In genomic region chr1:206503591-206504362, GRCh38 we compare ENCODE assay signal across 8 cellular contexts. TPM values are rescaled to one million over a fixed set of nuclear protein-coding genes. Genes with fewer than 3 reads are reported as not detected.
DNase-seq lines count a peak whose midpoint lies in the region; ATAC-seq and TF ChIP-seq lines count a peak whose summit lies in the region.

No MANE protein-coding gene starts in this region.

- peaks cover 15% of the 10 kb centered on the region for H3K4me1 ChIP-seq in psoas muscle

- no peak for TF ChIP-seq CTCF in psoas muscle (IDR thresholded peaks at IDR 0.05)

- DNase-seq in Right ventricle myocardium inferior (ENCODE audit: missing footprints) (no peak), cardiac septum (ENCODE audit: low spot score) (no peak), dedifferentiated amniotic fluid mesenchymal stem cell (ENCODE audit: extremely low spot score) (peak; percentile 81), psoas muscle (peak; percentile 64 to 76), mesenteric fat pad (ENCODE audit: low spot score) (no peak)

- intact Hi-C loops in Right ventricle myocardium inferior (cut with DNase I): no loop called here
- intact Hi-C loops in cardiac septum (cut with DNase I): loop anchor here (10.0 kb wide), 1 partner anchor 551 kb away; the partner anchor contains the start of genes PFKFB2 and YOD1
- intact Hi-C loops in psoas muscle (cut with DNase I): no loop called here

- ATAC-seq in Right ventricle myocardium inferior (peak; percentile 33), HG03064 (IDR thresholded peaks at IDR 0.05; ENCODE audit: low read depth, unreplicated experiment) (peak; percentile 53), SK-N-SH treated with all-trans-retinoic acid at 6 μM for 48 hours (peak; percentile 75), psoas muscle (peak; percentile 80 to 84 (median 82)), HG02970 (IDR thresholded peaks at IDR 0.05; ENCODE audit: low FRiP score, unreplicated experiment) (no peak)

- no peaks in the 10 kb centered on the region for H3K9me3 ChIP-seq in psoas muscle

- H3K27me3 ChIP-seq in psoas muscle (ENCODE audit: insufficient read depth in 3 of 3, low read length in 2 of 3): peaks cover 0 to 20% (median 9%) of the 10 kb centered on the region in 3 donors

- 41 to 54% (median 46%) methylated on average over 8 of the region's 8 CpGs for WGBS in psoas muscle, 3 donors

- H3K27ac ChIP-seq in psoas muscle: peak overlapping the region; percentile 74

- H3K36me3 ChIP-seq in psoas muscle (ENCODE audit: insufficient read depth in 1 of 2, low read depth in 1 of 2): no peaks in the 10 kb centered on the region

- H3K4me3 ChIP-seq in psoas muscle: no peak overlapping the region

TF ChIP-seq in SK-N-SH treated with all-trans-retinoic acid at 6 μM for 48 hours, 23 proteins besides CTCF, POLR2A, EP300 and RAD21:
- no peak for TF ChIP-seq ZFP3 (CRISPR knock-in tag; IDR thresholded peaks at IDR 0.05)
- peak; percentile 96; the same call in 1 of the 2 replicates for TF ChIP-seq ZNF70 (CRISPR knock-in tag; IDR thresholded peaks at IDR 0.05)

RNA-seq across cellular contexts. Expression of gene RASSF5, which starts 3.6 kb away (rescaled TPM):
- 5.3 TPM for total RNA-seq in Right ventricle myocardium inferior
- 15.5 TPM for total RNA-seq in cardiac septum
- 10 to 100 TPM in 1 of 4 donors, 1 to 10 TPM in 3; 1.5 to 14.6 (median 5.1) TPM for total RNA-seq in psoas muscle
- 1 to 10 TPM; 1.1 to 2.8 (median 1.5) TPM for polyA plus RNA-seq in psoas muscle
- 11.4 TPM for total RNA-seq in mesenteric fat pad

RNA-seq across cellular contexts. Expression of gene IKBKE, which starts 33.5 kb away (rescaled TPM):
- 0.62 TPM for total RNA-seq in Right ventricle myocardium inferior
- total RNA-seq in cardiac septum: 0.97 TPM
- total RNA-seq in psoas muscle: under 1 TPM; 0.44 to 0.89 (median 0.58) TPM
- polyA plus RNA-seq in psoas muscle: under 1 TPM; 0.14 to 0.32 (median 0.27) TPM
- 9.9 TPM for total RNA-seq in mesenteric fat pad

Comparison
In these comparisons a context has a peak if more than half of its experiments do, and no peak if none do; other contexts are left out.
1. DNase-seq: peak in dedifferentiated amniotic fluid mesenchymal stem cell (single experiment) and psoas muscle (2 of 2); none in Right ventricle myocardium inferior (single experiment), cardiac septum (single experiment) and mesenteric fat pad (single experiment).